12 cellular contexts compared by ENCODE assay signal in genomic region chr22:29375436-29376076, GRCh38. TPM values are rescaled to one million over a fixed set of nuclear protein-coding genes. Genes with fewer than 3 reads are reported as not detected.
DNase-seq lines count a peak whose midpoint lies in the region; TF ChIP-seq lines count a peak whose summit lies in the region.
"Had no signal": no experiment of that assay in that cellular context is flagged by ENCODE, and none has a peak within 500 bp of the region (broad histone marks: within the 10 kb centered on the region; RNA-seq: fewer than 3 reads in every experiment).

No MANE protein-coding gene starts in this region.

- peaks cover 31% of the 10 kb centered on the region for H3K36me3 Mint-ChIP-seq in endodermal cell (ENCODE audit: low read depth)

- no peak overlapping the region for H2AFZ ChIP-seq in OCI-LY7 (ENCODE audit: low read length)

- H4K20me1 ChIP-seq in OCI-LY7 (ENCODE audit: insufficient read depth, low read length) = 0 out of 2 replicates have a peak, but pooled peaks cover 10% of the 10 kb centered on the region

- H3K36me3 ChIP-seq in OCI-LY7 (ENCODE audit: insufficient read depth, low read length) = peaks cover 82% of the 10 kb centered on the region
- peaks cover 40% of the 10 kb centered on the region for H3K36me3 ChIP-seq in endodermal cell (ENCODE audit: control insufficient read depth, insufficient read depth, low read length)
- peaks cover 4 to 14% (median 6%) of the 10 kb centered on the region in 3 donors for H3K36me3 ChIP-seq in skeletal muscle tissue (ENCODE audit: control insufficient read depth in 3 of 3, insufficient read depth in 3 of 3, low read length in 3 of 3)

- no peaks in the 10 kb centered on the region for H3K9me3 Mint-ChIP-seq in endodermal cell
- H3K9me3 Mint-ChIP-seq: mesothelial cell of epicardium had no signal

- POLR2A ChIA-PET in OCI-LY7 (lab: Charles Lee) = interaction anchor here (1.8 kb wide), 1 partner anchor 10 kb away, joined by 19 read pairs; no protein-coding TSS in a partner anchor

- H3K9me3 ChIP-seq in OCI-LY7 (ENCODE audit: low read length) (no peaks in the 10 kb centered on the region), endodermal cell (ENCODE audit: control insufficient read depth, low read length) (no peaks in the 10 kb centered on the region), skeletal muscle tissue (ENCODE audit: control insufficient read depth in 3 of 3, low read length in 3 of 3) (no peaks in the 10 kb centered on the region)
- H3K9me3 ChIP-seq: A549 had no signal

- H3K27ac ChIP-seq in OCI-LY7 (ENCODE audit: low read depth, low read length, poor library complexity, severe bottlenecking) (peak overlapping the region; percentile 55), endodermal cell (ENCODE audit: low read depth, low read length) (no peak overlapping the region), skeletal muscle tissue (ENCODE audit: low read depth, low read length) (peak overlapping the region; percentile 6)

- DNase-seq in NCI-H2171 treated with DMSO at 0.1 percent for 48 hours (lab: John Stamatoyannopoulos, UW) (peak; percentile 65), NCI-H2171 (lab: John Stamatoyannopoulos, UW) (no peak), OCI-LY7 (ENCODE audit: low spot score) (no peak), endodermal cell (no peak), GM13977 (ENCODE audit: low spot score) (no peak), NCI-H1092 treated with DMSO at 0.1 percent for 48 hours (lab: John Stamatoyannopoulos, UW) (no peak), islet precursor cell (no peak)
- DNase-seq: Kasumi-1, NCI-H69 had no signal

- TF ChIP-seq CTCF in OCI-LY7 (conservative IDR thresholded peaks at IDR 0.05; ENCODE audit: low read length) (no peak), endodermal cell (conservative IDR thresholded peaks at IDR 0.05) (no peak), GM13977 (IDR thresholded peaks at IDR 0.05; ENCODE audit: extremely low read depth, insufficient read depth, missing control alignments) (no peak)

- no peak overlapping the region for H3K4me3 Mint-ChIP-seq in endodermal cell
- H3K4me3 Mint-ChIP-seq: mesothelial cell of epicardium had no signal

- H3K27me3 ChIP-seq in endodermal cell (ENCODE audit: control insufficient read depth, insufficient read depth, low read length, poor library complexity, severe bottlenecking) = no peaks in the 10 kb centered on the region
- H3K27me3 ChIP-seq in skeletal muscle tissue (ENCODE audit: control insufficient read depth in 3 of 3, insufficient read depth in 3 of 3, low read length in 3 of 3) = no peaks in the 10 kb centered on the region

- H3K4me1 ChIP-seq in OCI-LY7 (ENCODE audit: insufficient read depth, low read length, poor library complexity, severe bottlenecking) (peaks cover 62% of the 10 kb centered on the region), endodermal cell (ENCODE audit: control insufficient read depth, insufficient read depth, low read length) (peaks cover 7% of the 10 kb centered on the region), skeletal muscle tissue (ENCODE audit: control insufficient read depth in 3 of 3, insufficient read depth in 3 of 3, low read length in 3 of 3) (peaks cover 13 to 29% (median 17%) of the 10 kb centered on the region in 3 donors)
- H3K4me1 ChIP-seq: A549 had no signal

- no peaks in the 10 kb centered on the region for H3K9me2 ChIP-seq in OCI-LY7 (ENCODE audit: insufficient read depth, low read length)

- CTCF ChIA-PET in OCI-LY7 (lab: Charles Lee; ENCODE audit: unreplicated experiment) = interaction anchor here (1.0 kb wide), 1 partner anchor 9 kb away, joined by 3 read pairs; no protein-coding TSS in a partner anchor

- in situ Hi-C loops in GM13977 (cut with MboI; ENCODE audit: low pct_unique_long_range_greater_than_20kb, low sequenced_read_pairs, unreplicated experiment) = no loop called here

- no peak overlapping the region for H3K4me2 ChIP-seq in OCI-LY7 (ENCODE audit: low read length)
- H3K4me2 ChIP-seq: A549 had no signal

- intact Hi-C loops in OCI-LY7 (cut with micrococcal nuclease; ENCODE audit: unreplicated experiment) = no loop called here

- BruUV-seq in OCI-LY7 (replicated peaks; lab: Mats Ljungman, UMichigan) = no TSS peak

- H3K27me3 Mint-ChIP-seq in endodermal cell (ENCODE audit: insufficient read depth) = no peaks in the 10 kb centered on the region

- peaks cover 78% of the 10 kb centered on the region for H3K79me2 ChIP-seq in OCI-LY7 (ENCODE audit: insufficient read depth, low read depth, low read length)

- WGBS in endodermal cell (ENCODE audit: insufficient coverage in 1 of 2, insufficient read length in 1 of 2), 2 experiments = 78 to 79% methylated on average over 4 of the region's 4 CpGs

- peaks cover 7% of the 10 kb centered on the region for H3K4me1 Mint-ChIP-seq in endodermal cell

- H3K4me3 ChIP-seq in OCI-LY7 (ENCODE audit: low read depth, low read length, poor library complexity, severe bottlenecking) (no peak overlapping the region), endodermal cell (ENCODE audit: low read length) (no peak overlapping the region), skeletal muscle tissue (ENCODE audit: low read length in 3 of 3) (no peak overlapping the region)
- H3K4me3 ChIP-seq: A549 had no signal

- H3K9ac ChIP-seq in endodermal cell (ENCODE audit: extremely low read depth, low read length, poor library complexity, severe bottlenecking) = no peak overlapping the region
- H3K9ac ChIP-seq in skeletal muscle tissue (ENCODE audit: low read depth in 1 of 3, low read length in 3 of 3) = no peak overlapping the region

- peak overlapping the region; percentile 81 for H3K27ac Mint-ChIP-seq in endodermal cell
- H3K27ac Mint-ChIP-seq: mesothelial cell of epicardium had no signal

RNA-seq across cellular contexts. Expression of gene AP1B1, which starts 12.8 kb away (rescaled TPM):
- total RNA-seq in OCI-LY7 (2014; rRNA removed; shearing (Covaris generic)) = 84.6 and 111 TPM in 2 replicates
- total RNA-seq in OCI-LY7 (2022) = 156 and 162 TPM in 2 replicates
- total RNA-seq in endodermal cell = 10 to 100 TPM; 64.9 to 76.6 TPM
- polyA plus RNA-seq in endodermal cell (2013, experiment 1 of 2) = 51.3 TPM
- 49.8 TPM for polyA plus RNA-seq in endodermal cell (2013, experiment 2 of 2)
- 23.0 TPM for total RNA-seq in skeletal muscle tissue
